In genomic region chr17:49879505-49879904, GRCh38 we compare ENCODE assay signal across 1 cellular context.
TF ChIP-seq lines count a peak whose summit lies in the region.

No MANE protein-coding gene starts in this region.

TF ChIP-seq in K562, 482 proteins besides CTCF, POLR2A, EP300 and RAD21 (continued from another document and continues in another):
- TF ChIP-seq ZBTB5 (IDR thresholded peaks at IDR 0.05) (no peak), EGR1 (conservative IDR thresholded peaks at IDR 0.05) (peak; percentile 90), PBX2 (CRISPR knock-in tag; IDR thresholded peaks at IDR 0.05; ENCODE audit: low read depth) (no peak), PBX2 (tag; conservative IDR thresholded peaks at IDR 0.05; ENCODE audit: low read depth) (no peak), ZNF174 (CRISPR knock-in tag; IDR thresholded peaks at IDR 0.05) (no peak), CAMTA2 (CRISPR knock-in tag; conservative IDR thresholded peaks at IDR 0.05) (no peak), FOXK1 (CRISPR knock-in tag; IDR thresholded peaks at IDR 0.05; ENCODE audit: borderline replicate concordance) (no peak), ZNF277 (CRISPR knock-in tag; IDR thresholded peaks at IDR 0.05; ENCODE audit: borderline replicate concordance) (no peak), MTA2 (IDR thresholded peaks at IDR 0.05; ENCODE audit: low read depth) (no peak), ZNF24 (IDR thresholded peaks at IDR 0.05) (no peak), ARID2 (IDR thresholded peaks at IDR 0.05) (no peak), TCF3 (CRISPR knock-in tag; IDR thresholded peaks at IDR 0.05) (peak; percentile 73), U2AF1 (optimal IDR thresholded peaks at IDR 0.05; ENCODE audit: low read depth, low read length) (no peak), TEAD4 (IDR thresholded peaks at IDR 0.05; ENCODE audit: low read length) (peak; percentile 79), TEAD4 (CRISPR knock-in tag; IDR thresholded peaks at IDR 0.05; ENCODE audit: borderline replicate concordance) (no peak), SOX6 (IDR thresholded peaks at IDR 0.05) (0 out of 2 replicates have a peak, but pooled peaks have one; percentile 28), HMBOX1 (IDR thresholded peaks at IDR 0.05) (peak; percentile 84), SMAD4 (CRISPR knock-in tag; conservative IDR thresholded peaks at IDR 0.05) (peak; percentile 34; the same call in 1 of the 2 replicates), EZH2 (IDR thresholded peaks at IDR 0.05; ENCODE audit: borderline replicate concordance, low read depth, low read length) (no peak), TRIM24 (IDR thresholded peaks at IDR 0.05) (0 out of 4 replicates have a peak, but pooled peaks of 1 of the 2 experiments have one; percentile 26), TAL1 (IDR thresholded peaks at IDR 0.05) (peak; percentile 72), HES1 (IDR thresholded peaks at IDR 0.05; ENCODE audit: low read depth) (no peak; the same call in 1 of the 2 replicates), NEUROD1 (IDR thresholded peaks at IDR 0.05; ENCODE audit: borderline replicate concordance, low read depth, low read length, partially characterized antibody) (peak; percentile 60), SREBF1 (IDR thresholded peaks at IDR 0.05; ENCODE audit: borderline replicate concordance, low read depth, low read length) (no peak), SFPQ (IDR thresholded peaks at IDR 0.05; ENCODE audit: low read depth, low read length) (no peak), NR0B1 (IDR thresholded peaks at IDR 0.05; ENCODE audit: partially characterized antibody) (no peak), HOXB6 (CRISPR knock-in tag; IDR thresholded peaks at IDR 0.05; ENCODE audit: borderline replicate concordance) (no peak), BHLHE40 (IDR thresholded peaks at IDR 0.05; ENCODE audit: low read length) (peak; percentile 65), ZFX (CRISPR knock-in tag; IDR thresholded peaks at IDR 0.05) (no peak), ZNF586 (CRISPR knock-in tag; conservative IDR thresholded peaks at IDR 0.05) (no peak), HMG20A (CRISPR knock-in tag; conservative IDR thresholded peaks at IDR 0.05) (no peak), RCOR1 (IDR thresholded peaks at IDR 0.05; ENCODE audit: borderline replicate concordance in 1 of 2, low read depth in 2 of 2, low read length in 2 of 2) (peak in 1 of 2 experiments; percentile 84; a peak in 2 of 4 replicates), NCOA2 (IDR thresholded peaks at IDR 0.05; ENCODE audit: partially characterized antibody in 2 of 2) (no peak), TBP (optimal IDR thresholded peaks at IDR 0.05; ENCODE audit: low read depth, low read length) (no peak), CREM (IDR thresholded peaks at IDR 0.05; ENCODE audit: low read depth) (peak; percentile 56; the same call in 1 of the 2 replicates), NFE2 (IDR thresholded peaks at IDR 0.05; ENCODE audit: low read depth) (0 out of 2 replicates have a peak, but pooled peaks have one; percentile 18), NFIC (IDR thresholded peaks at IDR 0.05) (peak; percentile 16; the same call in 1 of the 2 replicates), ARID4B (CRISPR knock-in tag; IDR thresholded peaks at IDR 0.05) (no peak), E2F1 (CRISPR knock-in tag; IDR thresholded peaks at IDR 0.05) (no peak), VEZF1 (CRISPR knock-in tag; IDR thresholded peaks at IDR 0.05) (peak; percentile 84), BDP1 (IDR thresholded peaks at IDR 0.05; ENCODE audit: insufficient read depth, insufficient read length) (no peak), KDM1A (IDR thresholded peaks at IDR 0.05) (peak; percentile 36 to 82; a peak in 3 of 4 replicates), ZNF3 (CRISPR knock-in tag; IDR thresholded peaks at IDR 0.05) (no peak)
